ENCODE assay signal across 38 cellular contexts in genomic region chr2:206253125-206253787, GRCh38.
"Had no signal": no experiment of that assay in that cellular context is flagged by ENCODE, and none has a peak within 500 bp of the region (broad histone marks: within the 10 kb centered on the region; RNA-seq: fewer than 3 reads in every experiment).

No MANE protein-coding gene starts in this region.

- ATAC-seq: activated CD8-positive, alpha-beta memory T cell treated with anti-CD3 and anti-CD28 coated beads, Interleukin-2, amount 10 ng/mL, durations not matched to agents 7 days and 5 days; PC-3; T-cell had no signal

- H3K36me3 Mint-ChIP-seq: activated CD8-positive, alpha-beta memory T cell treated with anti-CD3 and anti-CD28 coated beads, Interleukin-2, amount 10 ng/mL, durations not matched to agents 7 days and 5 days; T-cell had no signal

- H3K27me3 ChIP-seq: MG63, SJSA1 had no signal

- H3K9me3 ChIP-seq: MG63, Peyer's patch, SJSA1, SK-N-SH had no signal

- H3K4me3 ChIP-seq: MG63, Peyer's patch, SJSA1 had no signal

- H3K27ac Mint-ChIP-seq: activated CD4-positive, alpha-beta memory T cell treated with anti-CD3 and anti-CD28 coated beads, Interleukin-2, amount 10 ng/mL, durations not matched to agents 7 days and 5 days; activated CD8-positive, alpha-beta memory T cell treated with anti-CD3 and anti-CD28 coated beads, Interleukin-2, amount 10 ng/mL, durations not matched to agents 7 days and 5 days; activated naive CD8-positive, alpha-beta T cell treated with anti-CD3 and anti-CD28 coated beads for 36 hours had no signal

- H3K36me3 ChIP-seq: brain microvascular endothelial cell, MG63, Peyer's patch, SJSA1 had no signal

- H3K27ac ChIP-seq: brain microvascular endothelial cell, Peyer's patch, SJSA1, VCaP had no signal

- H3K9me2 ChIP-seq: SK-N-SH had no signal

- H3K4me2 ChIP-seq: SK-N-SH had no signal

- DNase-seq: activated CD4-positive, alpha-beta memory T cell treated with anti-CD3 and anti-CD28 coated beads, Interleukin-2, amount 10 ng/mL, durations not matched to agents 7 days and 5 days; activated CD4-positive, alpha-beta T cell treated with anti-CD3 and anti-CD28 coated beads for 1 hour; activated CD4-positive, alpha-beta T cell treated with anti-CD3 and anti-CD28 coated beads for 48 hours; activated CD4-positive, CD25-positive, alpha-beta regulatory T cell; activated CD8-positive, alpha-beta memory T cell treated with anti-CD3 and anti-CD28 coated beads for 24 hours; activated CD8-positive, alpha-beta memory T cell treated with anti-CD3 and anti-CD28 coated beads, Interleukin-2, amount 10 ng/mL, durations not matched to agents 7 days and 5 days; activated CD8-positive, alpha-beta memory T cell treated with anti-CD3 and anti-CD28 coated beads, Interleukin-2, amount 50 U/mL, for 48 hours; activated effector memory CD4-positive, alpha-beta T cell treated with anti-CD3 and anti-CD28 coated beads, Interleukin-2, amount 50 U/mL, for 16 hours; activated naive CD4-positive, alpha-beta T cell; activated naive CD4-positive, alpha-beta T cell treated with anti-CD3 and anti-CD28 coated beads, Interleukin-2, amount 50 U/mL, for 16 hours; activated naive CD8-positive, alpha-beta T cell treated with anti-CD3 and anti-CD28 coated beads for 36 hours; activated T-cell treated with anti-CD3 and anti-CD28 coated beads, Interleukin-2, amount 50 U/mL, for 48 hours; amniotic stem cell; aorta; brain microvascular endothelial cell; Kasumi-1; MG63; NCI-H1048; NCI-H1105 treated with DMSO at 0.1 percent for 48 hours; NCI-H1436; NCI-H1694; NCI-H1930; NCI-H2081 treated with DMSO at 0.1 percent for 48 hours; NCI-H345; NCI-H524 treated with DMSO at 0.1 percent for 48 hours; NCI-H748 treated with DMSO at 0.1 percent for 48 hours; NK-92 treated with Interleukin-12 subunit alpha and Interleukin-12 subunit beta, amount 100 ng/mL, for 24 hours; PC-3; Peyer's patch; RPMI8226; SHP77 treated with DMSO at 0.1 percent for 48 hours; SK-N-SH; T-cell; T-helper 2 cell; T-helper 9 cell had no signal

- H3K9ac ChIP-seq: SK-N-SH had no signal

- H3K4me3 Mint-ChIP-seq: activated CD4-positive, alpha-beta memory T cell treated with anti-CD3 and anti-CD28 coated beads, Interleukin-2, amount 10 ng/mL, durations not matched to agents 7 days and 5 days; activated CD8-positive, alpha-beta memory T cell treated with anti-CD3 and anti-CD28 coated beads, Interleukin-2, amount 10 ng/mL, durations not matched to agents 7 days and 5 days; activated naive CD8-positive, alpha-beta T cell treated with anti-CD3 and anti-CD28 coated beads for 36 hours; central memory CD8-positive, alpha-beta T cell; T-cell had no signal

- H3K9me3 Mint-ChIP-seq: activated CD4-positive, alpha-beta memory T cell treated with anti-CD3 and anti-CD28 coated beads, Interleukin-2, amount 10 ng/mL, durations not matched to agents 7 days and 5 days had no signal

- H3K4me1 ChIP-seq: Peyer's patch, SJSA1 had no signal
